Comparison of ENCODE assay signal across 20 cellular contexts in genomic region chr5:58542709-58543108, GRCh38. TPM values are rescaled to one million over a fixed set of nuclear protein-coding genes. Genes with fewer than 3 reads are reported as not detected.
DNase-seq lines count a peak whose midpoint lies in the region; ATAC-seq, FAIRE-seq and TF ChIP-seq lines count a peak whose summit lies in the region.
"Had no signal": no experiment of that assay in that cellular context is flagged by ENCODE, and none has a peak within 500 bp of the region (broad histone marks: within the 10 kb centered on the region; RNA-seq: fewer than 3 reads in every experiment).

No MANE protein-coding gene starts in this region.

- TF ChIP-seq POLR2A in endothelial cell of umbilical vein (IDR thresholded peaks at IDR 0.05; ENCODE audit: low read depth, low read length) = no peak

- H2AFZ ChIP-seq in endothelial cell of umbilical vein (ENCODE audit: low read depth, low read length) = no peak overlapping the region

- ATAC-seq in left ventricle myocardium superior (no peak), HG03280 (IDR thresholded peaks at IDR 0.05; ENCODE audit: unreplicated experiment) (no peak)
- ATAC-seq: HepG2 had no signal

- H3K36me3 Mint-ChIP-seq in CD14-positive monocyte (peaks cover 9 to 13% of the 10 kb centered on the region in 2 donors), Caco-2 (ENCODE audit: insufficient read depth, unreplicated experiment) (no peaks in the 10 kb centered on the region)

- H3K27me3 Mint-ChIP-seq in CD14-positive monocyte (ENCODE audit: low read depth in 3 of 3) = no peaks in the 10 kb centered on the region
- H3K27me3 Mint-ChIP-seq in Caco-2 (ENCODE audit: insufficient read depth, unreplicated experiment) = no peaks in the 10 kb centered on the region

- no peaks in the 10 kb centered on the region for H4K20me1 ChIP-seq in endothelial cell of umbilical vein (replicated peaks; ENCODE audit: control insufficient read depth, extremely low read depth, insufficient read depth, low read length)

- H3K27ac ChIP-seq in endothelial cell of umbilical vein (ENCODE audit: insufficient read depth, low read depth, low read length) = no peak overlapping the region
- H3K27ac ChIP-seq: C4-2B, SJSA1 had no signal

- H3K27ac Mint-ChIP-seq in CD14-positive monocyte (peak overlapping the region; percentile 92 to 98 (median 93)), Caco-2 (ENCODE audit: unreplicated experiment) (no peak overlapping the region)

- H3K4me3 Mint-ChIP-seq in CD14-positive monocyte (no peak overlapping the region), Caco-2 (ENCODE audit: unreplicated experiment) (no peak overlapping the region)

- no peaks in the 10 kb centered on the region for H3K79me2 ChIP-seq in endothelial cell of umbilical vein (ENCODE audit: control insufficient read depth, insufficient read depth, low read length)

- H3K4me1 ChIP-seq in endothelial cell of umbilical vein (ENCODE audit: control insufficient read depth, extremely low read depth, insufficient read depth, low read length) (no peaks in the 10 kb centered on the region), Caco-2 (no peaks in the 10 kb centered on the region)
- H3K4me1 ChIP-seq: HAP-1, SJSA1 had no signal

- no TSS peak for BruUV-seq in endothelial cell of umbilical vein (replicated peaks; lab: Mats Ljungman, UMichigan)
- no TSS peak for BruUV-seq in Caco-2 (replicated peaks; lab: Mats Ljungman, UMichigan)

- H3K36me3 ChIP-seq in endothelial cell of umbilical vein (ENCODE audit: control insufficient read depth in 2 of 2, extremely low read depth in 1 of 2, insufficient read depth in 2 of 2, low read length in 2 of 2) (no peaks in the 10 kb centered on the region), Caco-2 (ENCODE audit: control insufficient read depth, insufficient read depth, low read length) (no peaks in the 10 kb centered on the region)
- H3K36me3 ChIP-seq: HAP-1, SJSA1 had no signal

- TF ChIP-seq CTCF in CD14-positive monocyte (IDR thresholded peaks at IDR 0.05) (no peak), endothelial cell of umbilical vein (IDR thresholded peaks at IDR 0.05; ENCODE audit: extremely low read depth in 1 of 2, insufficient read depth in 1 of 2, low read depth in 1 of 2, low read length in 2 of 2) (peak in 1 of 2 donors; percentile 7), Caco-2 (IDR thresholded peaks at IDR 0.05; ENCODE audit: insufficient read depth in 1 of 2, low read depth in 1 of 2, low read length in 1 of 2, severe bottlenecking in 1 of 2, unreplicated experiment in 1 of 2) (no peak)

- CTCF ChIA-PET in endothelial cell of umbilical vein (lab: Charles Lee) (interaction anchor here (0.6 to 2.7 kb wide), 5 partner anchors 9 to 307 kb away, joined by 3 to 17 read pairs (median 4); no protein-coding TSS in a partner anchor), Caco-2 (lab: Charles Lee) (interaction anchor here (0.7 to 1.0 kb wide), 2 partner anchors 24 to 307 kb away, joined by 4 to 5 read pairs; no protein-coding TSS in a partner anchor)

- peaks cover 57% of the 10 kb centered on the region for H3K4me1 Mint-ChIP-seq in CD14-positive monocyte
- H3K4me1 Mint-ChIP-seq in Caco-2 (ENCODE audit: low read depth, unreplicated experiment) = peaks cover 7% of the 10 kb centered on the region

- intact Hi-C loops in CD14-positive monocyte (cut with micrococcal nuclease) (loop anchor here in 1 of 2 donors (5.0 kb wide), 1 partner anchor 35 kb away; no protein-coding TSS in a partner anchor), endothelial cell of umbilical vein (cut with micrococcal nuclease) (no loop called here), Caco-2 (cut with micrococcal nuclease; ENCODE audit: unreplicated experiment) (no loop called here), left ventricle myocardium superior (cut with micrococcal nuclease) (no loop called here)

- DNase-seq in CD14-positive monocyte (ENCODE audit: low spot score) (no peak), HT-29 (ENCODE audit: low spot score) (peak; percentile 12), NCI-H774 (lab: John Stamatoyannopoulos, UW) (peak; percentile 41), endothelial cell of umbilical vein (ENCODE audit: low read depth, low spot score) (peak; percentile 7), Caco-2 (no peak), left ventricle myocardium superior (no peak), middle frontal gyrus (ENCODE audit: extremely low spot score, low spot score) (no peak)
- DNase-seq: EL, KG1, NCI-H1436 treated with DMSO at 0.1 percent for 48 hours, NCI-H510A, SW 1271 had no signal

- dilution Hi-C loops in endothelial cell of umbilical vein (cut with MboI; ENCODE audit: extremely low pct_ligation_motif_present, low sequenced_read_pairs) = no loop called here

- H3K9ac ChIP-seq in endothelial cell of umbilical vein (replicated peaks; ENCODE audit: extremely low read depth, insufficient read depth, low read length) = no peak overlapping the region

- H3K27me3 ChIP-seq in endothelial cell of umbilical vein (ENCODE audit: control insufficient read depth in 2 of 2, insufficient read depth in 2 of 2, low read length in 2 of 2) (no peaks in the 10 kb centered on the region), Caco-2 (replicated peaks; ENCODE audit: control insufficient read depth, insufficient read depth, low read length) (no peaks in the 10 kb centered on the region)
- H3K27me3 ChIP-seq: SJSA1 had no signal

- no peak overlapping the region for H3K4me3 ChIP-seq in endothelial cell of umbilical vein (replicated peaks in 1 of 3; ENCODE audit: insufficient read depth in 1 of 3, low read depth in 1 of 3, low read length in 3 of 3)
- H3K4me3 ChIP-seq in Caco-2 (ENCODE audit: low read depth, low read length) = no peak overlapping the region
- H3K4me3 ChIP-seq: HAP-1, SJSA1 had no signal

- no peak for FAIRE-seq in endothelial cell of umbilical vein (lab: Jason Lieb, UNC)
- FAIRE-seq: HepG2 had no signal

- no peaks in the 10 kb centered on the region for H3K9me1 ChIP-seq in endothelial cell of umbilical vein (replicated peaks; ENCODE audit: control insufficient read depth, extremely low read depth, insufficient read depth, low read length)

- POLR2A ChIA-PET in endothelial cell of umbilical vein (lab: Charles Lee) = no interaction called here
- POLR2A ChIA-PET in Caco-2 (lab: Charles Lee) = no interaction called here

- no peak overlapping the region for H3K4me2 ChIP-seq in endothelial cell of umbilical vein (ENCODE audit: insufficient read depth, low read length)

- peaks cover 13 to 36% (median 29%) of the 10 kb centered on the region in 7 donors for H3K9me3 Mint-ChIP-seq in CD14-positive monocyte
- peaks cover 11% of the 10 kb centered on the region for H3K9me3 Mint-ChIP-seq in Caco-2 (ENCODE audit: unreplicated experiment)

- H3K9me3 ChIP-seq in endothelial cell of umbilical vein (replicated peaks; ENCODE audit: control insufficient read depth, insufficient read depth, low read length) = no peaks in the 10 kb centered on the region
- no peaks in the 10 kb centered on the region for H3K9me3 ChIP-seq in Caco-2
- H3K9me3 ChIP-seq: HAP-1, SJSA1 had no signal

TF ChIP-seq in endothelial cell of umbilical vein, 7 proteins besides CTCF, POLR2A, EP300 and RAD21:
- TF ChIP-seq MYC (IDR thresholded peaks at IDR 0.05; ENCODE audit: low read depth, low read length) (no peak), GATA2 (IDR thresholded peaks at IDR 0.05; ENCODE audit: insufficient read depth, insufficient read length, low read depth, low read length) (no peak), POLR2AphosphoS5 (IDR thresholded peaks at IDR 0.05; ENCODE audit: insufficient read depth, low read depth, low read length) (no peak), EZH2 (IDR thresholded peaks at IDR 0.05; ENCODE audit: borderline replicate concordance, low read depth, low read length, severe bottlenecking) (no peak), JUN (IDR thresholded peaks at IDR 0.05; ENCODE audit: borderline replicate concordance, insufficient read depth, insufficient read length, low read depth) (no peak), FOS (IDR thresholded peaks at IDR 0.05; ENCODE audit: borderline replicate concordance, insufficient read depth, low read length) (no peak)
- TF ChIP-seq, protein P1, sequence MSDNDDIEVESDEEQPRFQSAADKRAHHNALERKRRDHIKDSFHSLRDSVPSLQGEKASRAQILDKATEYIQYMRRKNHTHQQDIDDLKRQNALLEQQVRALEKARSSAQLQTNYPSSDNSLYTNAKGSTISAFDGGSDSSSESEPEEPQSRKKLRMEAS (IDR thresholded peaks at IDR 0.05; ENCODE audit: insufficient read depth, insufficient read length) = no peak

RNA-seq across cellular contexts. Expression of gene RAB3C, which starts 40.2 kb away (rescaled TPM):
- polyA plus RNA-seq in CD14-positive monocyte (under 1 TPM in 1 of 2 donors, not detected in 1; 0.81 TPM), endothelial cell of umbilical vein (0.22 and 0.66 TPM in 2 replicates)
- not detected in 2 replicates for total RNA-seq in HT-29 (2014; rRNA removed; shearing (Covaris generic))
- total RNA-seq in endothelial cell of umbilical vein (0.04 TPM in 1 of 2 replicates, not detected in the other), Caco-2 (2022) (0.05 TPM in 1 of 2 replicates, not detected in the other), left ventricle myocardium superior (0.84 TPM)
- polyA plus RNA-seq in endothelial cell of umbilical vein (2011; cell fraction: cytosol; rRNA removed) = 0.37 and 1.2 TPM in 2 replicates
- 0.01 and 0.11 TPM in 2 replicates for polyA plus RNA-seq in endothelial cell of umbilical vein (2011; cell fraction: nucleus; rRNA removed)
- 6.1 and 8.0 TPM in 2 replicates for polyA plus RNA-seq in endothelial cell of umbilical vein (2012)
- polyA minus RNA-seq in endothelial cell of umbilical vein = 1.2 and 1.3 TPM in 2 replicates
- polyA minus RNA-seq in endothelial cell of umbilical vein (2011; cell fraction: cytosol; rRNA and poly(A)+ RNA removed) = not detected
- polyA minus RNA-seq in endothelial cell of umbilical vein (2011; cell fraction: nucleus; rRNA and poly(A)+ RNA removed) = 1.7 and 1.9 TPM in 2 replicates
- total RNA-seq: HepG2; RPMI7951; SJSA1; T-helper 2 cell treated with Interferon-gamma antibody and Interleukin-4, amounts not matched to agents 100 ng/mL and 5 ng/mL, for 36 hours had no signal
- polyA plus RNA-seq: HepG2 had no signal

RNA-seq across cellular contexts. Expression of gene GAPT, which starts 51.5 kb away (rescaled TPM):
- polyA plus RNA-seq in CD14-positive monocyte (100 to 1,000 TPM; 103 to 173 TPM), endothelial cell of umbilical vein (not detected in 2 replicates)
- not detected in 2 replicates for total RNA-seq in HT-29 (2014; rRNA removed; shearing (Covaris generic))
- total RNA-seq in endothelial cell of umbilical vein (not detected in 2 replicates), Caco-2 (2022) (not detected in 2 replicates), left ventricle myocardium superior (1.4 TPM)
- not detected in 2 replicates for polyA plus RNA-seq in endothelial cell of umbilical vein (2011; cell fraction: cytosol; rRNA removed)
- not detected in 2 replicates for polyA plus RNA-seq in endothelial cell of umbilical vein (2011; cell fraction: nucleus; rRNA removed)
- polyA plus RNA-seq in endothelial cell of umbilical vein (2012) = not detected in 2 replicates
- polyA minus RNA-seq in endothelial cell of umbilical vein = not detected in 2 replicates
- polyA minus RNA-seq in endothelial cell of umbilical vein (2011; cell fraction: cytosol; rRNA and poly(A)+ RNA removed) = not detected
- polyA minus RNA-seq in endothelial cell of umbilical vein (2011; cell fraction: nucleus; rRNA and poly(A)+ RNA removed) = not detected in 2 replicates
- total RNA-seq: A673; HepG2; RPMI7951; SJSA1; T-helper 2 cell treated with Interferon-gamma antibody and Interleukin-4, amounts not matched to agents 100 ng/mL and 5 ng/mL, for 36 hours had no signal
- polyA plus RNA-seq: HepG2 had no signal

Comparison
In these comparisons a context has a peak if more than half of its experiments do, and no peak if none do; other contexts are left out.
1. DNase-seq: peak in HT-29 (single experiment), NCI-H774 (single experiment) and endothelial cell of umbilical vein (single experiment); none in CD14-positive monocyte (single experiment), Caco-2 (0 of 2), left ventricle myocardium superior (single experiment) and middle frontal gyrus (single experiment).